ENCODE assay signal across 8 cellular contexts in genomic region chr12:57092876-57093411, GRCh38. TPM values are rescaled to one million over a fixed set of nuclear protein-coding genes. Genes with fewer than 3 reads are reported as not detected.
A peak's percentile ranks its signal among the peaks of the same experiment; 100 is the strongest.
DNase-seq lines count a peak whose midpoint lies in the region; ATAC-seq and TF ChIP-seq lines count a peak whose summit lies in the region.
"Had no signal": no experiment of that assay in that cellular context is flagged by ENCODE, and none has a peak within 500 bp of the region (broad histone marks: within the 10 kb centered on the region; RNA-seq: fewer than 3 reads in every experiment).

No MANE protein-coding gene starts in this region.

- H3K4me1 ChIP-seq in thoracic aorta (ENCODE audit: control insufficient read depth in 1 of 2, low read depth in 2 of 2) = peaks cover 33 to 49% of the 10 kb centered on the region in 2 donors

- H3K36me3 ChIP-seq in thoracic aorta = peaks cover 45% of the 10 kb centered on the region

- H3K27me3 Mint-ChIP-seq in activated T-cell treated with anti-CD3 and anti-CD28 coated beads, Interleukin-2, amount 50 U/mL, for 24 hours = no peaks in the 10 kb centered on the region

- no peaks in the 10 kb centered on the region for H3K27me3 ChIP-seq in thoracic aorta (replicated peaks; ENCODE audit: insufficient read depth)
- H3K27me3 ChIP-seq: adrenal gland had no signal

- TF ChIP-seq CTCF in thoracic aorta (IDR thresholded peaks at IDR 0.05) = no peak

- H3K4me3 Mint-ChIP-seq in activated T-cell treated with anti-CD3 and anti-CD28 coated beads, Interleukin-2, amount 50 U/mL, for 24 hours = peak overlapping the region; percentile 73

- no peak for DNase-seq in activated T-cell treated with anti-CD3 and anti-CD28 coated beads, Interleukin-2, amount 50 U/mL, for 24 hours
- no peak for DNase-seq in activated T-cell treated with anti-CD3 and anti-CD28 coated beads, Interleukin-2, amount 50 U/mL, for 48 hours
- DNase-seq in epithelial cell of prostate (ENCODE audit: low read depth, low spot score) = no peak
- no peak for DNase-seq in thoracic aorta (ENCODE audit: low spot score)
- no peak for DNase-seq in midbrain (lab: John Stamatoyannopoulos, UW)
- no peak for DNase-seq in DMS153 (lab: John Stamatoyannopoulos, UW)

- peaks cover 83% of the 10 kb centered on the region for H3K36me3 Mint-ChIP-seq in activated T-cell treated with anti-CD3 and anti-CD28 coated beads, Interleukin-2, amount 50 U/mL, for 24 hours (ENCODE audit: low read depth)

- H3K4me3 ChIP-seq in thoracic aorta = no peak overlapping the region
- H3K4me3 ChIP-seq: adrenal gland had no signal

- no peak for ATAC-seq in thoracic aorta (ENCODE audit: insufficient number of reproducible peaks, low FRiP score, low read depth)

- peak overlapping the region; percentile 78 for H3K27ac ChIP-seq in epithelial cell of prostate
- H3K27ac ChIP-seq in thoracic aorta = peak overlapping the region; percentile 86 to 87
- H3K27ac ChIP-seq: C4-2B had no signal

- H3K9me3 Mint-ChIP-seq in activated T-cell treated with anti-CD3 and anti-CD28 coated beads, Interleukin-2, amount 50 U/mL, for 24 hours = no peaks in the 10 kb centered on the region

- peaks cover 74% of the 10 kb centered on the region for H3K4me1 Mint-ChIP-seq in activated T-cell treated with anti-CD3 and anti-CD28 coated beads, Interleukin-2, amount 50 U/mL, for 24 hours (ENCODE audit: low read depth)

- H3K9me3 ChIP-seq in thoracic aorta = no peaks in the 10 kb centered on the region
- H3K9me3 ChIP-seq: adrenal gland had no signal

- H3K27ac Mint-ChIP-seq in activated T-cell treated with anti-CD3 and anti-CD28 coated beads, Interleukin-2, amount 50 U/mL, for 24 hours = peak overlapping the region; percentile 96

RNA-seq across cellular contexts. Expression of gene NAB2, which starts 4.0 kb away (rescaled TPM):
- total RNA-seq in thoracic aorta = 10 to 100 TPM; 30.5 to 39.3 TPM

RNA-seq across cellular contexts. Expression of gene NEMP1, which starts 14.4 kb away (rescaled TPM):
- total RNA-seq in thoracic aorta = 1 to 10 TPM; 6.6 to 6.9 TPM

RNA-seq across cellular contexts. Expression of gene STAT6, which starts 18.2 kb away (rescaled TPM):
- total RNA-seq in thoracic aorta = 100 to 1,000 TPM; 133 to 185 TPM

RNA-seq across cellular contexts. Expression of gene LRP1, which starts 35.3 kb away (rescaled TPM):
- total RNA-seq in thoracic aorta = 100 to 1,000 TPM; 663 to 755 TPM

RNA-seq across cellular contexts. Expression of gene MYO1A, which starts 43.0 kb away (rescaled TPM):
- 1 to 10 TPM; 1.7 to 2.2 TPM for total RNA-seq in thoracic aorta
